ENCODE assay signal across 8 cellular contexts in the genomic region with DNA sequence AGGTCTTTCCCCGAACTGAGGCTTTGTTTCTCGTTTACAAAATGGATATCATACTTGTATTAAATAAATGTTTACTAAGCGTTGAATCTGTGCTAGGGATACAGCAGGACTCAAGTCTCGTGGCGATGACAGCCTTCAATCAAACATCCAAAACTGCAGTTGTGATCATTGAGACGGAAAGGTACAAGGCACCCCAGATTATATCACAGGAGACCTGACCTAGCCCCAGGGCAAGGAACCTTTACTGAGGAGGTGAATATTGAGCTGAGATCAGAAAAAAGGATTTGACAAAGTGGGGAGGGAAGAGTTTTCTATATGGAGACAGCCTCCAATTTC. TPM values are rescaled to one million over a fixed set of nuclear protein-coding genes. Genes with fewer than 3 reads are reported as not detected.
A peak's percentile ranks its signal among the peaks of the same experiment; 100 is the strongest.
DNase-seq lines count a peak whose midpoint lies in the region; ATAC-seq and TF ChIP-seq lines count a peak whose summit lies in the region.

No MANE protein-coding gene starts in this region.

- peaks cover 22% of the 10 kb centered on the region for H3K36me3 Mint-ChIP-seq in activated CD4-positive, alpha-beta T cell treated with anti-CD3 and anti-CD28 coated beads, Interleukin-2, amount 10 ng/mL, durations not matched to agents 7 days and 5 days (ENCODE audit: low read depth)

- ATAC-seq in left lung (peak; percentile 12), GM19467 (IDR thresholded peaks at IDR 0.05; ENCODE audit: unreplicated experiment) (no peak)

- intact Hi-C loops in left lung (cut with DNase I) (no loop called here), thyroid gland (cut with DNase I) (no loop called here), posterior vena cava (cut with DNase I) (no loop called here)

- H3K4me3 ChIP-seq in left lung (peak overlapping the region; percentile 76 to 94), thyroid gland (replicated peaks in 1 of 3) (peak overlapping the region; percentile 65 to 97 (median 77))

- peak overlapping the region; percentile 93 for H3K27ac Mint-ChIP-seq in activated CD4-positive, alpha-beta T cell treated with anti-CD3 and anti-CD28 coated beads, Interleukin-2, amount 10 ng/mL, durations not matched to agents 7 days and 5 days

- peak overlapping the region; percentile 88 for H3K4me3 Mint-ChIP-seq in activated CD4-positive, alpha-beta T cell treated with anti-CD3 and anti-CD28 coated beads, Interleukin-2, amount 10 ng/mL, durations not matched to agents 7 days and 5 days

- CTCF ChIA-PET in activated CD4-positive, alpha-beta T cell treated with anti-CD3 and anti-CD28 coated beads, Interleukin-2, amount 10 ng/mL, durations not matched to agents 7 days and 5 days (lab: Charles Lee), result interaction anchor here (0.6 to 1.3 kb wide), 4 partner anchors 8 to 275 kb away, joined by 3 to 4 read pairs (median 3); no protein-coding TSS in a partner anchor

- TF ChIP-seq POLR2A in thyroid gland (IDR thresholded peaks at IDR 0.05), result no peak

- TF ChIP-seq CTCF in left lung (IDR thresholded peaks at IDR 0.05), result no peak
- no peak for TF ChIP-seq CTCF in thyroid gland (IDR thresholded peaks at IDR 0.05)

- H3K4me1 ChIP-seq in left lung (peaks cover 6 to 32% of the 10 kb centered on the region in 2 donors), thyroid gland (peaks cover 4 to 20% of the 10 kb centered on the region in 2 donors)

- 1 to 3% methylated on average over 6 of the region's 6 CpGs for WGBS in thyroid gland, 2 donors

- H3K27ac ChIP-seq in angular gyrus (ENCODE audit: low read depth, low read length) (peak overlapping the region; percentile 22), left lung (peak overlapping the region; percentile 58 to 80), thyroid gland (peak overlapping the region; percentile 48 to 75 (median 58))

- H3K9me3 Mint-ChIP-seq in activated CD4-positive, alpha-beta T cell treated with anti-CD3 and anti-CD28 coated beads, Interleukin-2, amount 10 ng/mL, durations not matched to agents 7 days and 5 days, result no peaks in the 10 kb centered on the region

- H3K9me3 ChIP-seq in left lung, result no peaks in the 10 kb centered on the region
- no peaks in the 10 kb centered on the region for H3K9me3 ChIP-seq in thyroid gland

- POLR2A ChIA-PET in activated CD4-positive, alpha-beta T cell treated with anti-CD3 and anti-CD28 coated beads, Interleukin-2, amount 10 ng/mL, durations not matched to agents 7 days and 5 days (lab: Charles Lee), result no interaction called here

- peaks cover 0 to 31% of the 10 kb centered on the region in 2 donors for H3K36me3 ChIP-seq in left lung
- peaks cover 7 to 19% of the 10 kb centered on the region in 2 donors for H3K36me3 ChIP-seq in thyroid gland

- peaks cover 28% of the 10 kb centered on the region for H3K4me1 Mint-ChIP-seq in activated CD4-positive, alpha-beta T cell treated with anti-CD3 and anti-CD28 coated beads, Interleukin-2, amount 10 ng/mL, durations not matched to agents 7 days and 5 days

- no peaks in the 10 kb centered on the region for H3K27me3 Mint-ChIP-seq in activated CD4-positive, alpha-beta T cell treated with anti-CD3 and anti-CD28 coated beads, Interleukin-2, amount 10 ng/mL, durations not matched to agents 7 days and 5 days

- no peak for DNase-seq in activated CD4-positive, alpha-beta T cell treated with anti-CD3 and anti-CD28 coated beads, Interleukin-2, amount 10 ng/mL, durations not matched to agents 7 days and 5 days
- no peak for DNase-seq in activated CD4-positive, alpha-beta T cell treated with anti-CD3 and anti-CD28 coated beads for 4 hours
- DNase-seq in left lung (no peak), thyroid gland (no peak), posterior vena cava (ENCODE audit: low spot score) (no peak)
- no peak for DNase-seq in stimulated activated CD4-positive, alpha-beta T cell treated with anti-CD3 and anti-CD28 coated beads, Interleukin-15, amount 100 ng/mL, for 24 hours

- H3K27me3 ChIP-seq in left lung, result no peaks in the 10 kb centered on the region
- no peaks in the 10 kb centered on the region for H3K27me3 ChIP-seq in thyroid gland

RNA-seq across cellular contexts. Expression of a gene that starts 0.5 kb away (rescaled TPM):
- total RNA-seq in activated CD4-positive, alpha-beta T cell treated with anti-CD3 and anti-CD28 coated beads, Interleukin-2, amount 10 ng/mL, durations not matched to agents 7 days and 5 days, result 10 to 100 TPM; 22.5 to 23.0 TPM
- total RNA-seq in left lung (10 to 100 TPM; 23.1 to 23.4 TPM), thyroid gland (10 to 100 TPM; 25.5 to 33.3 (median 29.9) TPM), posterior vena cava (10 to 100 TPM; 20.4 to 21.4 TPM)
